9 cellular contexts compared by ENCODE assay signal in genomic region chr7:1667566-1668485, GRCh38. TPM values are rescaled to one million over a fixed set of nuclear protein-coding genes. Genes with fewer than 3 reads are reported as not detected.
A peak's percentile ranks its signal among the peaks of the same experiment; 100 is the strongest.
DNase-seq lines count a peak whose midpoint lies in the region; ATAC-seq, FAIRE-seq and TF ChIP-seq lines count a peak whose summit lies in the region.
"Had no signal": no experiment of that assay in that cellular context is flagged by ENCODE, and none has a peak within 500 bp of the region (broad histone marks: within the 10 kb centered on the region; RNA-seq: fewer than 3 reads in every experiment).

No MANE protein-coding gene starts in this region.

- peaks cover 0 to 18% (median 4%) of the 10 kb centered on the region in 4 donors for H3K4me1 Mint-ChIP-seq in CD4-positive, CD25-positive, alpha-beta regulatory T cell

- H3K27me3 Mint-ChIP-seq in CD4-positive, CD25-positive, alpha-beta regulatory T cell: peaks cover 41% of the 10 kb centered on the region

- no peaks in the 10 kb centered on the region for H3K27me3 ChIP-seq in CD4-positive, CD25-positive, alpha-beta regulatory T cell (ENCODE audit: control insufficient read depth, insufficient read depth, low read length)
- H3K27me3 ChIP-seq in pancreas: peaks cover 0 to 34% (median 5%) of the 10 kb centered on the region in 4 donors

- no peaks in the 10 kb centered on the region for H3K9me3 Mint-ChIP-seq in CD4-positive, CD25-positive, alpha-beta regulatory T cell

- H3K27ac ChIP-seq in CD4-positive, CD25-positive, alpha-beta regulatory T cell (ENCODE audit: insufficient read depth, low read length, poor library complexity, severe bottlenecking): no peak overlapping the region
- no peak overlapping the region for H3K27ac ChIP-seq in pancreas

- no peaks in the 10 kb centered on the region for H3K36me3 ChIP-seq in CD4-positive, CD25-positive, alpha-beta regulatory T cell (ENCODE audit: control insufficient read depth, insufficient read depth, low read length)
- no peaks in the 10 kb centered on the region for H3K36me3 ChIP-seq in pancreas

- no peak for FAIRE-seq in pancreas (lab: Jason Lieb, UNC)
- FAIRE-seq in GM19239 (lab: Jason Lieb, UNC): no peak

- no peaks in the 10 kb centered on the region for H3K9me3 ChIP-seq in CD4-positive, CD25-positive, alpha-beta regulatory T cell (ENCODE audit: control insufficient read depth in 2 of 2, low read length in 2 of 2)
- H3K9me3 ChIP-seq in pancreas: no peaks in the 10 kb centered on the region

- H3K4me3 Mint-ChIP-seq in CD4-positive, CD25-positive, alpha-beta regulatory T cell: peak overlapping the region in 3 of 4 donors; percentile 63 to 81 (median 65)

- H3K36me3 Mint-ChIP-seq in CD4-positive, CD25-positive, alpha-beta regulatory T cell: no peaks in the 10 kb centered on the region

- CTCF ChIA-PET in HEK293T (lab: Yijun Ruan, JAX): no interaction called here

- no peak overlapping the region for H3K27ac Mint-ChIP-seq in CD4-positive, CD25-positive, alpha-beta regulatory T cell

- no peak for ATAC-seq in CD4-positive, CD25-positive, alpha-beta regulatory T cell (ENCODE audit: low read depth in 2 of 2)
- ATAC-seq in Right ventricle myocardium inferior (no peak), pancreas (peak in 2 of 4 donors; percentile 12 to 27), GM18870 (IDR thresholded peaks at IDR 0.05; ENCODE audit: unreplicated experiment) (no peak)

- POLR2A ChIA-PET in HEK293T (lab: Yijun Ruan, JAX): no interaction called here

- intact Hi-C loops in Right ventricle myocardium inferior (cut with DNase I): loop anchor here (5.0 kb wide), 1 partner anchor 74 kb away; no protein-coding TSS in a partner anchor
- intact Hi-C loops in pancreas (cut with DNase I): loop anchor here in 1 of 3 donors (10.0 kb wide), 1 partner anchor 547 kb away; no protein-coding TSS in a partner anchor

- H3K4me3 ChIP-seq in CD4-positive, CD25-positive, alpha-beta regulatory T cell (ENCODE audit: low read depth, low read length): no peak overlapping the region
- H3K4me3 ChIP-seq in pancreas: peak overlapping the region; percentile 5 to 52 (median 20)

- TF ChIP-seq CTCF in pancreas (IDR thresholded peaks at IDR 0.05): no peak

- no peak for DNase-seq in CD4-positive, CD25-positive, alpha-beta regulatory T cell
- DNase-seq in NCI-H69 (lab: John Stamatoyannopoulos, UW) (peak; percentile 52), Right ventricle myocardium inferior (ENCODE audit: missing footprints) (peak; percentile 59), pancreas (peak in 4 of 6 donors; percentile 12 to 67 (median 52)), HEK293T (ENCODE audit: extremely low spot score) (no peak), GM19239 (ENCODE audit: insufficient read length, low spot score) (no peak), NCI-H1092 treated with DMSO at 0.1 percent for 48 hours (lab: John Stamatoyannopoulos, UW) (no peak)
- DNase-seq: NCI-H446 treated with DMSO at 0.1 percent for 48 hours had no signal

- peaks cover 26% of the 10 kb centered on the region for H3K4me1 ChIP-seq in CD4-positive, CD25-positive, alpha-beta regulatory T cell (ENCODE audit: control insufficient read depth, insufficient read depth, low read length, poor library complexity, severe bottlenecking)
- peaks cover 3 to 14% (median 6%) of the 10 kb centered on the region in 3 donors for H3K4me1 ChIP-seq in pancreas

- 14 to 22% methylated on average over 65 to 76 of the region's 78 CpGs for WGBS in pancreas, 2 donors

TF ChIP-seq in HEK293T, 16 proteins besides CTCF, POLR2A, EP300 and RAD21:
- TF ChIP-seq ARNT (IDR thresholded peaks at IDR 0.05) (no peak), ZNF384 (IDR thresholded peaks at IDR 0.05) (no peak), TARDBP (IDR thresholded peaks at IDR 0.05) (no peak)
TF ChIP-seq in HEK293T: peak in this region for 0.

RNA-seq across cellular contexts. Expression of gene ELFN1, which starts 2.3 kb away (rescaled TPM):
- total RNA-seq in CD4-positive, CD25-positive, alpha-beta regulatory T cell: not detected
- polyA plus RNA-seq in CD4-positive, CD25-positive, alpha-beta regulatory T cell: not detected
- total RNA-seq in Right ventricle myocardium inferior: 10.7 TPM
- total RNA-seq in pancreas: under 1 TPM; 0.20 to 0.94 (median 0.73) TPM
- under 1 TPM; 0.53 to 0.82 TPM for polyA plus RNA-seq in pancreas

Comparison
In these comparisons a context has a peak if more than half of its experiments do, and no peak if none do; other contexts are left out.
1. DNase-seq: peak in NCI-H69 (single experiment), Right ventricle myocardium inferior (single experiment) and pancreas (4 of 6); none in CD4-positive, CD25-positive, alpha-beta regulatory T cell (0 of 3), HEK293T (single experiment), GM19239 (single experiment) and NCI-H1092 treated with DMSO at 0.1 percent for 48 hours (single experiment).